ENCODE assay signal across 8 cellular contexts in genomic region chr17:38746893-38747384, GRCh38. TPM values are rescaled to one million over a fixed set of nuclear protein-coding genes. Genes with fewer than 3 reads are reported as not detected.
DNase-seq lines count a peak whose midpoint lies in the region; ATAC-seq, FAIRE-seq and TF ChIP-seq lines count a peak whose summit lies in the region.

No MANE protein-coding gene starts in this region.

- peaks cover 0 to 4% (median 0%) of the 10 kb centered on the region in 7 donors for H3K9me3 Mint-ChIP-seq in naive B cell

- peak overlapping the region; percentile 82 to 95 (median 93) for H3K4me3 Mint-ChIP-seq in naive B cell

- peaks cover 39% of the 10 kb centered on the region for H3K4me1 ChIP-seq in BE2C

- H3K27me3 ChIP-seq in BE2C = no peaks in the 10 kb centered on the region

- ATAC-seq in naive B cell (ENCODE audit: low read depth in 2 of 2) (peak; percentile 55 to 58), HG02885 (IDR thresholded peaks at IDR 0.05; ENCODE audit: poor library complexity, unreplicated experiment) (no peak)

- peaks cover 0 to 8% of the 10 kb centered on the region in 2 donors for H3K36me3 Mint-ChIP-seq in naive B cell

- TF ChIP-seq CTCF in BE2C (IDR thresholded peaks at IDR 0.05; ENCODE audit: low read depth, low read length) (no peak), cardiac fibroblast (IDR thresholded peaks at IDR 0.05; ENCODE audit: low read depth, low read length) (no peak)

- peak overlapping the region in 2 of 6 donors; percentile 79 to 83 for H3K27ac Mint-ChIP-seq in naive B cell

- H3K9me3 ChIP-seq in BE2C = no peaks in the 10 kb centered on the region
- H3K9me3 ChIP-seq in KOPT-K1 (ENCODE audit: insufficient read depth, low read length, poor library complexity, severe bottlenecking) = no peaks in the 10 kb centered on the region

- peaks cover 36 to 43% (median 41%) of the 10 kb centered on the region in 3 donors for H3K4me1 Mint-ChIP-seq in naive B cell

- no peak for FAIRE-seq in frontal cortex (lab: Jason Lieb, UNC)

- peaks cover 26 to 55% (median 42%) of the 10 kb centered on the region in 3 donors for H3K27me3 Mint-ChIP-seq in naive B cell

- H3K4me3 ChIP-seq in BE2C (ENCODE audit: low read depth, low read length) (peak overlapping the region; percentile 96), cardiac fibroblast (replicated peaks in 1 of 2; ENCODE audit: low read depth in 2 of 2, low read length in 2 of 2) (peak overlapping the region; percentile 92 to 98)

- no peak for DNase-seq in BE2C
- DNase-seq in cardiac fibroblast (ENCODE audit: low read depth in 2 of 2) = no peak
- no peak for DNase-seq in naive B cell
- DNase-seq in activated gamma-delta T cell treated with Interleukin-2 at 50 U/mL for 16 hours = no peak
- DNase-seq in frontal cortex (ENCODE audit: low spot score in 2 of 2) = no peak
- DNase-seq in NCI-H526 treated with DMSO at 0.1 percent for 48 hours (lab: John Stamatoyannopoulos, UW) = no peak

- H3K27ac ChIP-seq in KOPT-K1 (ENCODE audit: low read depth, low read length, poor library complexity, severe bottlenecking) = peak overlapping the region; percentile 55

- H3K36me3 ChIP-seq in BE2C = no peaks in the 10 kb centered on the region; the same call in 1 of the 2 replicates
- no peaks in the 10 kb centered on the region for H3K36me3 ChIP-seq in KOPT-K1 (ENCODE audit: insufficient read depth, low read length)

RNA-seq across cellular contexts. Expression of gene PCGF2, which starts 1.2 kb away (rescaled TPM):
- 232 TPM for polyA plus RNA-seq in BE2C (2012; ENCODE audit: insufficient read depth, insufficient read length, low read depth)
- polyA plus RNA-seq in naive B cell (ENCODE audit: low read depth in 6 of 6) = not detected
- total RNA-seq in frontal cortex = 8.2 TPM

RNA-seq across cellular contexts. Expression of gene PSMB3, which starts 5.6 kb away (rescaled TPM):
- polyA plus RNA-seq in BE2C (2012; ENCODE audit: insufficient read depth, insufficient read length, low read depth) = 471 TPM
- 100 to 1,000 TPM; 326 to 642 (median 411) TPM for polyA plus RNA-seq in naive B cell (ENCODE audit: low read depth in 6 of 6)
- 196 TPM for total RNA-seq in frontal cortex

RNA-seq across cellular contexts. Expression of gene CISD3, which starts 16.8 kb away (rescaled TPM):
- 56.3 TPM for polyA plus RNA-seq in BE2C (2012; ENCODE audit: insufficient read depth, insufficient read length, low read depth)
- polyA plus RNA-seq in naive B cell (ENCODE audit: low read depth in 6 of 6) = 10 to 100 TPM; 19.1 to 31.5 (median 21.2) TPM
- total RNA-seq in frontal cortex = 0.82 TPM

RNA-seq across cellular contexts. Expression of gene MLLT6, which starts 41.9 kb away (rescaled TPM):
- 139 TPM for polyA plus RNA-seq in BE2C (2012; ENCODE audit: insufficient read depth, insufficient read length, low read depth)
- polyA plus RNA-seq in naive B cell (ENCODE audit: low read depth in 6 of 6) = 1 to 10 TPM; 1.7 to 9.0 (median 4.7) TPM
- 16.3 TPM for total RNA-seq in frontal cortex

RNA-seq across cellular contexts. Expression of gene PIP4K2B, which starts 52.4 kb away (rescaled TPM):
- 82.6 TPM for polyA plus RNA-seq in BE2C (2012; ENCODE audit: insufficient read depth, insufficient read length, low read depth)
- 10 to 100 TPM; 10.1 to 14.5 (median 11.8) TPM for polyA plus RNA-seq in naive B cell (ENCODE audit: low read depth in 6 of 6)
- total RNA-seq in frontal cortex = 172 TPM
